1 cellular context compared by ENCODE assay signal in genomic region chr2:8165550-8165949, GRCh38.
A peak's percentile ranks its signal among the peaks of the same experiment; 100 is the strongest.
TF ChIP-seq lines count a peak whose summit lies in the region.

No MANE protein-coding gene starts in this region.

TF ChIP-seq in HepG2, 621 proteins besides CTCF, POLR2A, EP300 and RAD21 (continued from another document and continues in another):
- TF ChIP-seq PRDM4 (CRISPR knock-in tag; IDR thresholded peaks at IDR 0.05; ENCODE audit: borderline replicate concordance): no peak
- no peak for TF ChIP-seq DDIT3 (CRISPR knock-in tag; IDR thresholded peaks at IDR 0.05)
- TF ChIP-seq ZNF639 (CRISPR knock-in tag; conservative IDR thresholded peaks at IDR 0.05): no peak
- no peak for TF ChIP-seq TCF12 (IDR thresholded peaks at IDR 0.05)
- TF ChIP-seq TCF12 (CRISPR knock-in tag; IDR thresholded peaks at IDR 0.05): no peak
- no peak for TF ChIP-seq ZNF441 (CRISPR knock-in tag; IDR thresholded peaks at IDR 0.05; ENCODE audit: borderline replicate concordance)
- no peak for TF ChIP-seq YY1 (IDR thresholded peaks at IDR 0.05; ENCODE audit: insufficient read depth, insufficient replicate concordance, low read depth, low read length)
- no peak for TF ChIP-seq ZNF615 (CRISPR knock-in tag; IDR thresholded peaks at IDR 0.05; ENCODE audit: borderline replicate concordance)
- no peak for TF ChIP-seq PHF21A (CRISPR knock-in tag; IDR thresholded peaks at IDR 0.05)
- no peak for TF ChIP-seq PCBP1 (IDR thresholded peaks at IDR 0.05; ENCODE audit: borderline replicate concordance, low read depth, low read length)
- no peak for TF ChIP-seq MEF2D (CRISPR knock-in tag; IDR thresholded peaks at IDR 0.05)
- no peak for TF ChIP-seq ZNF512B (CRISPR knock-in tag; IDR thresholded peaks at IDR 0.05; ENCODE audit: borderline replicate concordance)
- no peak for TF ChIP-seq ZNF350 (CRISPR knock-in tag; IDR thresholded peaks at IDR 0.05; ENCODE audit: borderline replicate concordance, low read depth)
- TF ChIP-seq ZNF768 (CRISPR knock-in tag; IDR thresholded peaks at IDR 0.05): no peak
- TF ChIP-seq ELF4 (CRISPR knock-in tag; IDR thresholded peaks at IDR 0.05; ENCODE audit: borderline replicate concordance): no peak
- peak; percentile 61; the same call in 1 of the 2 replicates for TF ChIP-seq ZMYM4 (CRISPR knock-in tag; IDR thresholded peaks at IDR 0.05)
- TF ChIP-seq TBX2 (CRISPR knock-in tag; IDR thresholded peaks at IDR 0.05; ENCODE audit: borderline replicate concordance): no peak
- TF ChIP-seq GATAD2A (CRISPR knock-in tag; IDR thresholded peaks at IDR 0.05): peak; percentile 51; the same call in 1 of the 2 replicates
- 0 out of 2 replicates have a peak, but pooled peaks have one; percentile 21 for TF ChIP-seq SAP130 (CRISPR knock-in tag; IDR thresholded peaks at IDR 0.05; ENCODE audit: low read depth)
- no peak for TF ChIP-seq EEA1 (CRISPR knock-in tag; IDR thresholded peaks at IDR 0.05; ENCODE audit: borderline replicate concordance)
- no peak for TF ChIP-seq SKIL (CRISPR knock-in tag; IDR thresholded peaks at IDR 0.05; ENCODE audit: borderline replicate concordance)
- TF ChIP-seq ZNF556 (CRISPR knock-in tag; IDR thresholded peaks at IDR 0.05; ENCODE audit: borderline replicate concordance): no peak
- TF ChIP-seq BRD4 (CRISPR knock-in tag; IDR thresholded peaks at IDR 0.05): no peak
- TF ChIP-seq ZC3H13 (CRISPR knock-in tag; IDR thresholded peaks at IDR 0.05): no peak
- TF ChIP-seq LCORL (IDR thresholded peaks at IDR 0.05): no peak
- no peak for TF ChIP-seq LCORL (CRISPR knock-in tag; IDR thresholded peaks at IDR 0.05)
- TF ChIP-seq NAIF1 (CRISPR knock-in tag; IDR thresholded peaks at IDR 0.05; ENCODE audit: borderline replicate concordance): no peak
- peak; percentile 46; the same call in 1 of the 2 replicates for TF ChIP-seq ELF3 (CRISPR knock-in tag; IDR thresholded peaks at IDR 0.05)
- no peak for TF ChIP-seq ZNF878 (CRISPR knock-in tag; IDR thresholded peaks at IDR 0.05)
- no peak for TF ChIP-seq HNF1A (IDR thresholded peaks at IDR 0.05; ENCODE audit: low read depth)
- no peak for TF ChIP-seq HNF1A (CRISPR knock-in tag; IDR thresholded peaks at IDR 0.05; ENCODE audit: borderline replicate concordance)
- no peak for TF ChIP-seq JDP2 (CRISPR knock-in tag; IDR thresholded peaks at IDR 0.05; ENCODE audit: borderline replicate concordance)
- TF ChIP-seq SNAPC4 (CRISPR knock-in tag; IDR thresholded peaks at IDR 0.05): no peak
- TF ChIP-seq TCF7L2 (IDR thresholded peaks at IDR 0.05; ENCODE audit: low read depth, low read length): no peak
- 0 out of 2 replicates have a peak, but pooled peaks have one; percentile 26 for TF ChIP-seq PRDM10 (CRISPR knock-in tag; IDR thresholded peaks at IDR 0.05; ENCODE audit: low read depth)
- TF ChIP-seq ZNF24 (IDR thresholded peaks at IDR 0.05): no peak
- TF ChIP-seq ZNF251 (CRISPR knock-in tag; IDR thresholded peaks at IDR 0.05): no peak
- no peak for TF ChIP-seq PPARG (CRISPR knock-in tag; conservative IDR thresholded peaks at IDR 0.05)
- no peak for TF ChIP-seq TSC22D2 (CRISPR knock-in tag; IDR thresholded peaks at IDR 0.05; ENCODE audit: borderline replicate concordance)
- no peak for TF ChIP-seq MED13 (CRISPR knock-in tag; IDR thresholded peaks at IDR 0.05)
- no peak for TF ChIP-seq SMARCC2 (IDR thresholded peaks at IDR 0.05)
